ENCODE assay signal across 17 cellular contexts in the genomic region with DNA sequence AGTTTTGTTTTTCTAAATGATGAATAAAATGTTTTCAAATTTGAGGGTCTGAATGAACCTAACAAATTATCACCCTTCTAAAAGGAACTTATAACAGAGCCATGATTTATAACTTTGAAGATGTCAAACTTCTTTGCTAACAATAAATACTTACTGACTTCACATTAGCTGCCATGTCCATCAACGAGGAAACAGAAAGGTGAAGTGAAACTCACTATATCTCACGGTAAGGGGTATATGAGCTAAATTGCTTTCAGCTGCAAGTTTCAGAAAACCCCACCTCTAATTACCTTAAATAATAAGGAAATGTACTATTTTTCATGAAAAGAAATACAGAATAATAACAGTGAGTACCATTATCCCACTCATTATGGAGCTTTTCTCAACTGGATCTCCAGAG.
DNase-seq lines count a peak whose midpoint lies in the region; ATAC-seq, FAIRE-seq and TF ChIP-seq lines count a peak whose summit lies in the region.
"Had no signal": no experiment of that assay in that cellular context is flagged by ENCODE, and none has a peak within 500 bp of the region (broad histone marks: within the 10 kb centered on the region; RNA-seq: fewer than 3 reads in every experiment).

No MANE protein-coding gene starts in this region.

- no peak overlapping the region for H2BK15ac ChIP-seq in H9 (ENCODE audit: low read depth, low read length)

- peak; percentile 93 for ATAC-seq in GM19372 (IDR thresholded peaks at IDR 0.05; ENCODE audit: low read depth, unreplicated experiment)
- ATAC-seq in HG02763 (IDR thresholded peaks at IDR 0.05; ENCODE audit: unreplicated experiment), result peak; percentile 83
- peak; percentile 91 for ATAC-seq in HG03469 (IDR thresholded peaks at IDR 0.05; ENCODE audit: unreplicated experiment)

- no peaks in the 10 kb centered on the region for H3K9me3 Mint-ChIP-seq in H9

- H3K56ac ChIP-seq in H9 (ENCODE audit: insufficient read length, low read depth, low read length), result no peak overlapping the region

- no peak overlapping the region for H2BK120ac ChIP-seq in H9 (ENCODE audit: low read depth, low read length, poor library complexity, severe bottlenecking)

- H3K27me3 ChIP-seq in H9 (ENCODE audit: insufficient read depth, low read length), result no peaks in the 10 kb centered on the region
- H3K27me3 ChIP-seq: suprapubic skin had no signal

- peak; percentile 76 for FAIRE-seq in GM12891 (lab: Jason Lieb, UNC)

- no peak overlapping the region for H3K4me2 ChIP-seq in H9 (ENCODE audit: insufficient read depth, insufficient read length, low read length)

- no peaks in the 10 kb centered on the region for H3K4me1 ChIP-seq in H9 (ENCODE audit: insufficient read depth, low read length)
- H3K4me1 ChIP-seq: parathyroid adenoma, suprapubic skin had no signal

- no peak overlapping the region for H3K23ac ChIP-seq in H9 (ENCODE audit: insufficient read length, low read depth, low read length)

- no peak overlapping the region for H3K27ac ChIP-seq in H9 (ENCODE audit: insufficient read length, low read depth, low read length)
- H3K27ac ChIP-seq: epithelial cell of prostate, parathyroid adenoma, suprapubic skin had no signal

- no peak overlapping the region for H3K27ac Mint-ChIP-seq in H9
- H3K27ac Mint-ChIP-seq: activated CD4-positive, alpha-beta T cell treated with anti-CD3 and anti-CD28 coated beads, Interleukin-2, amount 10 ng/mL, durations not matched to agents 7 days and 5 days had no signal

- no peak overlapping the region for H3K4ac ChIP-seq in H9 (ENCODE audit: low read depth, low read length)

- H2BK5ac ChIP-seq in H9 (ENCODE audit: insufficient read length, low read length), result no peak overlapping the region

- no peaks in the 10 kb centered on the region for H3K9me3 ChIP-seq in H9 (ENCODE audit: control insufficient read depth, low read depth, low read length)
- H3K9me3 ChIP-seq: suprapubic skin had no signal

- H4K8ac ChIP-seq in H9 (replicated peaks; ENCODE audit: insufficient read length, low read depth, low read length), result no peak overlapping the region

- no peak overlapping the region for H4K5ac ChIP-seq in H9 (ENCODE audit: insufficient read length, low read depth, low read length)

- H3K4me1 Mint-ChIP-seq in H9, result no peaks in the 10 kb centered on the region
- H3K4me1 Mint-ChIP-seq: activated CD4-positive, alpha-beta T cell treated with anti-CD3 and anti-CD28 coated beads, Interleukin-2, amount 10 ng/mL, durations not matched to agents 7 days and 5 days had no signal

- H3K4me3 Mint-ChIP-seq in H9, result no peak overlapping the region
- H3K4me3 Mint-ChIP-seq: activated CD4-positive, alpha-beta T cell treated with anti-CD3 and anti-CD28 coated beads, Interleukin-2, amount 10 ng/mL, durations not matched to agents 7 days and 5 days had no signal

- no peaks in the 10 kb centered on the region for H4K20me1 ChIP-seq in H9 (ENCODE audit: control insufficient read depth, insufficient read depth, insufficient read length)

- WGBS in H9 (ENCODE audit: extremely low coverage, insufficient read length, low lambda C conversion rate), result no CpG with 5 or more reads among the region's 2 CpGs

- no peak overlapping the region for H2BK20ac ChIP-seq in H9 (ENCODE audit: low read depth, low read length, poor library complexity, severe bottlenecking)

- TF ChIP-seq CTCF in H9 (conservative IDR thresholded peaks at IDR 0.05), result no peak

- H3K27me3 Mint-ChIP-seq in H9 (ENCODE audit: low read depth), result no peaks in the 10 kb centered on the region
- H3K27me3 Mint-ChIP-seq: activated CD4-positive, alpha-beta T cell treated with anti-CD3 and anti-CD28 coated beads, Interleukin-2, amount 10 ng/mL, durations not matched to agents 7 days and 5 days had no signal

- no peaks in the 10 kb centered on the region for H3K79me1 ChIP-seq in H9 (ENCODE audit: insufficient read depth, low read depth, low read length, poor library complexity, severe bottlenecking)

- H3K14ac ChIP-seq in H9 (ENCODE audit: insufficient read depth, low read length), result no peak overlapping the region

- H3K79me2 ChIP-seq in H9 (ENCODE audit: insufficient read depth, low read length), result no peaks in the 10 kb centered on the region
- H3K79me2 ChIP-seq: parathyroid adenoma had no signal

- H2AK5ac ChIP-seq in H9 (ENCODE audit: insufficient read length, low read length), result no peak overlapping the region

- TF ChIP-seq POLR2A in GM12891 (IDR thresholded peaks at IDR 0.05; ENCODE audit: low read depth, low read length), result no peak

- H3K18ac ChIP-seq in H9 (ENCODE audit: insufficient read length, low read depth, low read length), result no peak overlapping the region

- no peak overlapping the region for H3T11ph ChIP-seq in H9 (ENCODE audit: low read length)

- H4K91ac ChIP-seq in H9 (ENCODE audit: insufficient read length, low read depth, low read length), result no peak overlapping the region

- no peak overlapping the region for H2BK12ac ChIP-seq in H9 (ENCODE audit: insufficient read length, low read depth, low read length)

- DNase-seq in GM12891 (ENCODE audit: insufficient read length, low spot score), result peak; percentile 10
- no peak for DNase-seq in UCSD-AML1 (lab: John Stamatoyannopoulos, UW; ENCODE audit: unreplicated experiment)
- DNase-seq in NK-92 (lab: John Stamatoyannopoulos, UW; ENCODE audit: unreplicated experiment), result no peak
- DNase-seq in ureter (ENCODE audit: low spot score), result no peak
- no peak for DNase-seq in H9
- DNase-seq: activated CD4-positive, alpha-beta T cell treated with anti-CD3 and anti-CD28 coated beads, Interleukin-2, amount 10 ng/mL, durations not matched to agents 7 days and 5 days; activated gamma-delta T cell; DMS153; hypothalamus; NCI-H1092 treated with DMSO at 0.1 percent for 48 hours; NK-92 treated with Interleukin-12 subunit alpha and Interleukin-12 subunit beta, amount 100 ng/mL, for 24 hours had no signal

- no peaks in the 10 kb centered on the region for H3K36me3 Mint-ChIP-seq in H9 (ENCODE audit: insufficient read depth in 1 of 3, low read depth in 3 of 3)

- no peaks in the 10 kb centered on the region for H3K23me2 ChIP-seq in H9 (ENCODE audit: insufficient read length, low read depth, low read length, poor library complexity, severe bottlenecking)

- no peak overlapping the region for H3K9ac ChIP-seq in H9 (ENCODE audit: extremely low read depth, insufficient read length, low read length)
- H3K9ac ChIP-seq: parathyroid adenoma had no signal

- no peak overlapping the region for H2AFZ ChIP-seq in H9 (ENCODE audit: low read length)
- H2AFZ ChIP-seq: parathyroid adenoma had no signal

TF ChIP-seq in GM12891, 5 proteins besides CTCF, POLR2A, EP300 and RAD21:
- TF ChIP-seq SPI1 (IDR thresholded peaks at IDR 0.05; ENCODE audit: low read depth, low read length) (peak; percentile 93), PAX5 (IDR thresholded peaks at IDR 0.05; ENCODE audit: insufficient read depth, low read length, severe bottlenecking) (no peak), POLR2AphosphoS5 (IDR thresholded peaks at IDR 0.05; ENCODE audit: low read depth, low read length) (no peak)
TF ChIP-seq in GM12891: peak in this region for 1.
